ENCODE assay signal across 8 cellular contexts in genomic region chr6:137697267-137697938, GRCh38.
DNase-seq lines count a peak whose midpoint lies in the region; ATAC-seq, FAIRE-seq and TF ChIP-seq lines count a peak whose summit lies in the region.

No MANE protein-coding gene starts in this region.

- H3K4me3 ChIP-seq in epithelial cell of proximal tubule (ENCODE audit: low read depth, low read length) (no peak overlapping the region), rectal smooth muscle tissue (ENCODE audit: low read length) (no peak overlapping the region), adrenal gland (no peak overlapping the region)

- H3K27ac ChIP-seq in rectal smooth muscle tissue (ENCODE audit: low read depth, low read length), result peak overlapping the region; percentile 44
- H3K27ac ChIP-seq in adrenal gland, result no peak overlapping the region

- WGBS in adrenal gland, 4 donors, result 51 to 77% (median 68%) methylated on average over 2 of the region's 2 CpGs

- H3K9ac ChIP-seq in rectal smooth muscle tissue (ENCODE audit: low read length), result no peak overlapping the region

- H3K36me3 ChIP-seq in rectal smooth muscle tissue (ENCODE audit: control insufficient read depth, insufficient read depth, low read length), result no peaks in the 10 kb centered on the region
- no peaks in the 10 kb centered on the region for H3K36me3 ChIP-seq in adrenal gland (replicated peaks in 1 of 2)

- intact Hi-C loops in adrenal gland (cut with DNase I), result no loop called here

- ATAC-seq in GM19043 (IDR thresholded peaks at IDR 0.05; ENCODE audit: low read depth, unreplicated experiment), result peak; percentile 62
- no peak for ATAC-seq in HG03571 (IDR thresholded peaks at IDR 0.05; ENCODE audit: unreplicated experiment)
- no peak for ATAC-seq in HG02870 (IDR thresholded peaks at IDR 0.05; ENCODE audit: unreplicated experiment)

- H3K9me3 ChIP-seq in adrenal gland (replicated peaks in 1 of 3), result no peaks in the 10 kb centered on the region

- H3K27me3 ChIP-seq in rectal smooth muscle tissue (ENCODE audit: control insufficient read depth, insufficient read depth, low read length) (no peaks in the 10 kb centered on the region), adrenal gland (no peaks in the 10 kb centered on the region)

- no peak for TF ChIP-seq POLR2A in adrenal gland (IDR thresholded peaks at IDR 0.05)

- DNase-seq in AG08395 (ENCODE audit: low spot score) (peak; percentile 73), HTR-8/SVneo (ENCODE audit: insufficient read length, low spot score) (peak; percentile 40), epithelial cell of proximal tubule (ENCODE audit: low read depth) (peak; percentile 87), adrenal gland (no peak)

- TF ChIP-seq CTCF in epithelial cell of proximal tubule (conservative IDR thresholded peaks at IDR 0.05; ENCODE audit: low read depth, low read length) (peak; percentile 30), adrenal gland (IDR thresholded peaks at IDR 0.05) (no peak)

- FAIRE-seq in HTR-8/SVneo (lab: Jason Lieb, UNC), result peak; percentile 68

- peaks cover 5% of the 10 kb centered on the region for H3K4me1 ChIP-seq in rectal smooth muscle tissue (ENCODE audit: control insufficient read depth, insufficient read depth, low read length)
- no peaks in the 10 kb centered on the region for H3K4me1 ChIP-seq in adrenal gland (replicated peaks in 1 of 2)

Comparison
In these comparisons a context has a peak if more than half of its experiments do, and no peak if none do; other contexts are left out.
1. DNase-seq: peak in AG08395 (single experiment), HTR-8/SVneo (single experiment) and epithelial cell of proximal tubule (single experiment); none in adrenal gland (0 of 7).